Comparison of ENCODE assay signal across 8 cellular contexts in the genomic region with DNA sequence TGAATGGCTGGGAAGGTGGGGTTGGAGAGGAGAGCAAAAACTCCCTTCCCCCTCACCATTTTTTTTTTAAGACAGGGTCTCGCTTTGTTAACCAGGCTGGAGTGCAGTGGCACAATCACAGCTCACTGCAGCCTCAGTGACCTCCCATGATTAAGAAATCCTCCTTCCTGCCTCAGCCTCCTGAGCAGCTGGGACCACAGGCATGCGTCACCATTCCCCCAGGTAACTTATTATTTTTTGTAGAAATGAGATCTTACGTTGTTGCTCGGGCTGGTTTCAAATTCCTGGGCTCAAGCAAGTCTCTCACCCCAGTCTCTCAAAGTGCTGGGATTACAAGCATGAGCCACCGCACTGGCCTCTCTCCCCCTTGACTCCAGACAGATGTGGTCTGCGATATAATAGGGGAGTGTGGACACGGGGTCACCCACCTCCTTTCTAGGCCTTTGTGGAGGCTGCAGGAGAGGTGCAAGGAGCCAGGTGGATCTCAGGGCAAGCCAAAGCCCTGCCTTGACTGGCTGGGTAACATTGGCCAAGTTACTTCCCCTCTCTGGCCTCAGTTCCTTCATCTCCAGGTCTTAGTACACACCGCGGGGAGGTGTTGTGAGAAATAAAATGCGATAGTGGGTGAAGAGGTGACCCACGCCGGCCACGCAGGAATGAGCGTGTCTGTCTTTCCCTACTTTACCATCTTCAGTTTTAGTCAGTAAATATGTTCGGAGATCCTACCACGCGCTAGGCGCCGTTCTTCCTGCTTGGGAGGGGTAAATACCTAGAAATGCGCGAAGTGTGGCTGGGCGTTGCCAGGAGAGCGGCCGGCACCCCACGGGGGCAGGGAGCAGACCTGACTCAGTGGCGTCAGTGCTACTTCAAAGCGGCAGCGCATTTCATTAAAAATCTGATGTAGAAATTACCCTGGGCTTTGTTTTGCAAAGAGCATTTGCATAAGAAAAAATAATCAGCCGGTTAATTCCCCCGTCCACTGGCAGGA. TPM values are rescaled to one million over a fixed set of nuclear protein-coding genes. Genes with fewer than 3 reads are reported as not detected.
DNase-seq lines count a peak whose midpoint lies in the region; ATAC-seq and TF ChIP-seq lines count a peak whose summit lies in the region.

No MANE protein-coding gene starts in this region.

- no peak for TF ChIP-seq POLR2A in uterus (IDR thresholded peaks at IDR 0.05)

- intact Hi-C loops in uterus (cut with DNase I; ENCODE audit: low total_unique reads): loop anchor here (5.0 kb wide), 1 partner anchor 114 kb away; no protein-coding TSS in a partner anchor

- peak overlapping the region; percentile 62 for H3K4me3 ChIP-seq in choroid plexus epithelial cell (ENCODE audit: low read depth, low read length)
- peak overlapping the region; percentile 35 to 46 for H3K4me3 ChIP-seq in mucosa of rectum (ENCODE audit: low read length in 2 of 2)
- H3K4me3 ChIP-seq in uterus: peak overlapping the region; percentile 32 to 38

- peak overlapping the region in 1 of 2 donors; percentile 32 for H3K9ac ChIP-seq in mucosa of rectum (ENCODE audit: low read depth in 1 of 2, low read length in 2 of 2)

- peaks cover 3 to 5% of the 10 kb centered on the region in 2 donors for H3K4me1 ChIP-seq in mucosa of rectum (ENCODE audit: control insufficient read depth in 2 of 2, insufficient read depth in 2 of 2, low read length in 2 of 2)
- H3K4me1 ChIP-seq in uterus: no peaks in the 10 kb centered on the region

- no peaks in the 10 kb centered on the region for H3K36me3 ChIP-seq in mucosa of rectum (ENCODE audit: control insufficient read depth in 2 of 2, insufficient read depth in 2 of 2, low read length in 2 of 2)
- H3K36me3 ChIP-seq in uterus: no peaks in the 10 kb centered on the region

- TF ChIP-seq CTCF in choroid plexus epithelial cell (conservative IDR thresholded peaks at IDR 0.05; ENCODE audit: low read depth, low read length): no peak
- TF ChIP-seq CTCF in uterus (IDR thresholded peaks at IDR 0.05): no peak

- peaks cover 20 to 28% of the 10 kb centered on the region in 2 donors for H3K27me3 ChIP-seq in mucosa of rectum (ENCODE audit: control insufficient read depth in 2 of 2, insufficient read depth in 2 of 2, low read length in 2 of 2)
- no peaks in the 10 kb centered on the region for H3K27me3 ChIP-seq in uterus

- peak; percentile 27 for DNase-seq in stimulated activated CD4-positive, alpha-beta T cell treated with anti-CD3 and anti-CD28 coated beads, Interleukin-15, amount 100 ng/mL, for 24 hours
- no peak for DNase-seq in stimulated activated CD4-positive, alpha-beta T cell treated with anti-CD3 and anti-CD28 coated beads, Interleukin-12 subunit alpha, Interleukin-12 subunit beta, amount 100 ng/mL, for 4 hours
- DNase-seq in choroid plexus epithelial cell (ENCODE audit: low read depth) (no peak), uterus (peak in 1 of 2 donors; percentile 23), amniotic stem cell (lab: John Stamatoyannopoulos, UW) (no peak), putamen (ENCODE audit: low spot score) (no peak)

- H3K9me3 ChIP-seq in mucosa of rectum (ENCODE audit: control insufficient read depth in 2 of 2, low read length in 2 of 2) (no peaks in the 10 kb centered on the region), uterus (no peaks in the 10 kb centered on the region)

- H3K27ac ChIP-seq in mucosa of rectum (ENCODE audit: low read depth in 2 of 2, low read length in 2 of 2) (no peak overlapping the region), uterus (peak overlapping the region; percentile 60 to 75)

- ATAC-seq in HG02610 (IDR thresholded peaks at IDR 0.05; ENCODE audit: unreplicated experiment): no peak

RNA-seq across cellular contexts. Expression of a gene that starts 20.2 kb away (rescaled TPM):
- 10 to 100 TPM in 1 of 4 donors, 1 to 10 TPM in 3; 1.3 to 18.2 (median 7.0) TPM for total RNA-seq in uterus

Comparison
In these comparisons a context has a peak if more than half of its experiments do, and no peak if none do; other contexts are left out.
1. H3K27ac ChIP-seq: peak in uterus (2 of 2); none in mucosa of rectum (0 of 2).
2. Peak in every context shown above with its lines, with median percentiles within 50 percentile points of each other: H3K4me3 ChIP-seq.